17 cellular contexts compared by ENCODE assay signal in the genomic region with DNA sequence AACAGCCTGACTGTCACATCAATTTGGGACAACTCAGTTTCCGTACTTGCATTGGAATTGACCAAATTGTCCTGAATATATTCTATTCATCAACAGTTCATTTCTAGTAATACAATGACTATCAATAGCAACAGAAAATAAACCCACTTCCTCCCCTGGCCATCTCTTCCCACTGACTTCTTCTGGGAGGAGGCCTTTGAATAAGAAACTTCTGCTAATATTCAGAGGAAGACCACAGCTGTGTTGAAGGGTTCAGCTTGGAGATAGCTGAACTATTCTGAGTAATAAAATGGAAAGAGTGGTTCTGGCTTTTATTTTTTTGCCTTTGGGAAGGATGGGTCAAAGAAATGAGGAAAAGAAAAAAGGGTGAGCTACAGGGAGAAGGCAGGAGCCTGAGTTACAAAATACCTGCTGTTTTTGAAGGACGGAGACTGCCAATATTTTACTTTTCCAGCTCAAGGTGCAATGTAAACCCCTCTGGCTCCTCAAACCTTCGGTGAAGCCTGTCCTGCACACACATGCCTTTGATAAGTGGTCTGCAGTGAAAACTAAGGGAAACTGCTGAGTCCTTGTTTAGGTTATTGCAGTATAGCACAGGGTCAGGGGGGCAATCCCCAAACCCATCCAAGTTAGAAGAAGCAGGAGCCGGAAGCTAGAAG. TPM values are rescaled to one million over a fixed set of nuclear protein-coding genes. Genes with fewer than 3 reads are reported as not detected.
DNase-seq lines count a peak whose midpoint lies in the region; ATAC-seq and TF ChIP-seq lines count a peak whose summit lies in the region.
"Had no signal": no experiment of that assay in that cellular context is flagged by ENCODE, and none has a peak within 500 bp of the region (broad histone marks: within the 10 kb centered on the region; RNA-seq: fewer than 3 reads in every experiment).

No MANE protein-coding gene starts in this region.

- peaks cover 48% of the 10 kb centered on the region for H3K36me3 Mint-ChIP-seq in activated naive CD4-positive, alpha-beta T cell treated with anti-CD3 and anti-CD28 coated beads, Interleukin-2, amount 10 ng/mL, durations not matched to agents 7 days and 5 days
- H3K36me3 Mint-ChIP-seq in activated naive CD8-positive, alpha-beta T cell treated with anti-CD3 and anti-CD28 coated beads, Interleukin-2, amount 10 ng/mL, durations not matched to agents 7 days and 5 days, result peaks cover 18% of the 10 kb centered on the region
- H3K36me3 Mint-ChIP-seq: type B pancreatic cell had no signal

- TF ChIP-seq CTCF in suprapubic skin (IDR thresholded peaks at IDR 0.05), result no peak

- H3K27ac Mint-ChIP-seq in activated naive CD4-positive, alpha-beta T cell treated with anti-CD3 and anti-CD28 coated beads, Interleukin-2, amount 10 ng/mL, durations not matched to agents 7 days and 5 days, result peak overlapping the region; percentile 91
- peak overlapping the region; percentile 90 for H3K27ac Mint-ChIP-seq in activated naive CD8-positive, alpha-beta T cell treated with anti-CD3 and anti-CD28 coated beads, Interleukin-2, amount 10 ng/mL, durations not matched to agents 7 days and 5 days
- H3K27ac Mint-ChIP-seq: type B pancreatic cell had no signal

- no peak for DNase-seq in activated naive CD4-positive, alpha-beta T cell treated with anti-CD3 and anti-CD28 coated beads, Interleukin-2, amount 10 ng/mL, durations not matched to agents 7 days and 5 days
- no peak for DNase-seq in activated naive CD4-positive, alpha-beta T cell treated with anti-CD3 and anti-CD28 coated beads, Interleukin-2, amount 50 U/mL, for 16 hours
- DNase-seq in NOMO-1 treated with DMSO at 0.1 percent for 48 hours (lab: John Stamatoyannopoulos, UW; ENCODE audit: unreplicated experiment) (peak; percentile 59), suprapubic skin (ENCODE audit: low spot score in 2 of 2) (no peak), NCI-H748 treated with DMSO at 0.1 percent for 48 hours (lab: John Stamatoyannopoulos, UW) (no peak), NCI-H2107 treated with DMSO at 0.1 percent for 48 hours (lab: John Stamatoyannopoulos, UW; ENCODE audit: unreplicated experiment) (no peak)
- no peak for DNase-seq in activated naive CD8-positive, alpha-beta T cell treated with anti-CD3 and anti-CD28 coated beads, Interleukin-2, amount 10 ng/mL, durations not matched to agents 7 days and 5 days
- DNase-seq: activated effector memory CD4-positive, alpha-beta T cell treated with anti-CD3 and anti-CD28 coated beads, Interleukin-2, amount 50 U/mL, for 16 hours; DMS79 treated with DMSO at 0.1 percent for 48 hours; IMR-90; NCI-H2029 treated with DMSO at 0.1 percent for 48 hours; SJCRH30; stimulated activated CD4-positive, alpha-beta T cell treated with anti-CD3 and anti-CD28 coated beads, Interleukin-15, amount 100 ng/mL, for 24 hours had no signal

- peaks cover 93% of the 10 kb centered on the region for H3K4me1 Mint-ChIP-seq in activated naive CD4-positive, alpha-beta T cell treated with anti-CD3 and anti-CD28 coated beads, Interleukin-2, amount 10 ng/mL, durations not matched to agents 7 days and 5 days
- H3K4me1 Mint-ChIP-seq in activated naive CD8-positive, alpha-beta T cell treated with anti-CD3 and anti-CD28 coated beads, Interleukin-2, amount 10 ng/mL, durations not matched to agents 7 days and 5 days, result peaks cover 90% of the 10 kb centered on the region

- H3K4me3 ChIP-seq in suprapubic skin, result no peak overlapping the region
- H3K4me3 ChIP-seq: cardiac muscle cell, gastroesophageal sphincter, SJCRH30 had no signal

- ATAC-seq in activated naive CD8-positive, alpha-beta T cell treated with anti-CD3 and anti-CD28 coated beads, Interleukin-2, amount 10 ng/mL, durations not matched to agents 7 days and 5 days (ENCODE audit: low read depth), result no peak
- ATAC-seq in GM18907 (IDR thresholded peaks at IDR 0.05; ENCODE audit: unreplicated experiment), result no peak
- ATAC-seq: gastroesophageal sphincter had no signal

- no peak overlapping the region for H3K27ac ChIP-seq in suprapubic skin
- H3K27ac ChIP-seq: cardiac muscle cell, gastroesophageal sphincter, SJCRH30 had no signal

- peak overlapping the region; percentile 62 for H3K4me3 Mint-ChIP-seq in activated naive CD4-positive, alpha-beta T cell treated with anti-CD3 and anti-CD28 coated beads, Interleukin-2, amount 10 ng/mL, durations not matched to agents 7 days and 5 days
- peak overlapping the region; percentile 85 for H3K4me3 Mint-ChIP-seq in activated naive CD8-positive, alpha-beta T cell treated with anti-CD3 and anti-CD28 coated beads, Interleukin-2, amount 10 ng/mL, durations not matched to agents 7 days and 5 days
- H3K4me3 Mint-ChIP-seq: type B pancreatic cell had no signal

- 66% methylated on average over 4 of the region's 4 CpGs for WGBS in suprapubic skin

- TF ChIP-seq POLR2A in suprapubic skin (IDR thresholded peaks at IDR 0.05), result no peak

- no peaks in the 10 kb centered on the region for H3K9me3 Mint-ChIP-seq in activated naive CD4-positive, alpha-beta T cell treated with anti-CD3 and anti-CD28 coated beads, Interleukin-2, amount 10 ng/mL, durations not matched to agents 7 days and 5 days
- H3K9me3 Mint-ChIP-seq in activated naive CD8-positive, alpha-beta T cell treated with anti-CD3 and anti-CD28 coated beads, Interleukin-2, amount 10 ng/mL, durations not matched to agents 7 days and 5 days, result no peaks in the 10 kb centered on the region
- H3K9me3 Mint-ChIP-seq: type B pancreatic cell had no signal

- TF ChIP-seq EP300 in suprapubic skin (IDR thresholded peaks at IDR 0.05), result no peak

- CTCF ChIA-PET in activated naive CD4-positive, alpha-beta T cell treated with anti-CD3 and anti-CD28 coated beads, Interleukin-2, amount 10 ng/mL, durations not matched to agents 7 days and 5 days (lab: Charles Lee), result interaction anchor here (0.7 to 6.0 kb wide), 8 partner anchors 9 to 40 kb away, joined by 3 to 26 read pairs (median 14); no protein-coding TSS in a partner anchor

- no peaks in the 10 kb centered on the region for H3K36me3 ChIP-seq in suprapubic skin
- H3K36me3 ChIP-seq: cardiac muscle cell, gastroesophageal sphincter, SJCRH30 had no signal

- POLR2A ChIA-PET in activated naive CD8-positive, alpha-beta T cell treated with anti-CD3 and anti-CD28 coated beads, Interleukin-2, amount 10 ng/mL, durations not matched to agents 7 days and 5 days (lab: Charles Lee), result interaction anchor here (1.1 to 12.7 kb wide), 6 partner anchors 9 to 25 kb away, joined by 3 to 204 read pairs (median 40); no protein-coding TSS in a partner anchor

- H3K4me1 ChIP-seq in suprapubic skin, result no peaks in the 10 kb centered on the region
- H3K4me1 ChIP-seq: gastroesophageal sphincter, SJCRH30 had no signal

- no peaks in the 10 kb centered on the region for H3K9me3 ChIP-seq in suprapubic skin
- H3K9me3 ChIP-seq: gastroesophageal sphincter, SJCRH30 had no signal

- H3K27me3 ChIP-seq in suprapubic skin, result no peaks in the 10 kb centered on the region
- H3K27me3 ChIP-seq: cardiac muscle cell, gastroesophageal sphincter had no signal

- H3K27me3 Mint-ChIP-seq in activated naive CD4-positive, alpha-beta T cell treated with anti-CD3 and anti-CD28 coated beads, Interleukin-2, amount 10 ng/mL, durations not matched to agents 7 days and 5 days, result no peaks in the 10 kb centered on the region
- no peaks in the 10 kb centered on the region for H3K27me3 Mint-ChIP-seq in activated naive CD8-positive, alpha-beta T cell treated with anti-CD3 and anti-CD28 coated beads, Interleukin-2, amount 10 ng/mL, durations not matched to agents 7 days and 5 days

RNA-seq across cellular contexts. Expression of a gene that starts 29.9 kb away (rescaled TPM):
- 100 to 1,000 TPM; 355 to 358 TPM for total RNA-seq in activated naive CD8-positive, alpha-beta T cell treated with anti-CD3 and anti-CD28 coated beads, Interleukin-2, amount 10 ng/mL, durations not matched to agents 7 days and 5 days
- total RNA-seq in suprapubic skin, result 1 to 10 TPM; 1.5 to 3.9 (median 3.0) TPM
- total RNA-seq: cardiac muscle cell, IMR-90, SJCRH30 had no signal

Comparison
In these comparisons a context has a peak if more than half of its experiments do, and no peak if none do; other contexts are left out.
1. RNA of a gene that starts 29.9 kb away (total RNA-seq): 355 to 358 TPM in activated naive CD8-positive, alpha-beta T cell treated with anti-CD3 and anti-CD28 coated beads, Interleukin-2, amount 10 ng/mL, durations not matched to agents 7 days and 5 days; 1.5 to 3.9 TPM in suprapubic skin; every median in the first group is over 10 times any median in the second.